In genomic region chr5:95973793-95974325, GRCh38 we compare ENCODE assay signal across 1 cellular context.
TF ChIP-seq lines count a peak whose summit lies in the region.

No MANE protein-coding gene starts in this region.

TF ChIP-seq in K562, 482 proteins besides CTCF, POLR2A, EP300 and RAD21 (continued from another document and continues in another):
- TF ChIP-seq ZBTB11 (CRISPR knock-in tag; IDR thresholded peaks at IDR 0.05) = no peak
- peak; percentile 86 for TF ChIP-seq TAF9B (IDR thresholded peaks at IDR 0.05; ENCODE audit: partially characterized antibody)
- TF ChIP-seq HMG20B (CRISPR knock-in tag; IDR thresholded peaks at IDR 0.05) = no peak
- no peak for TF ChIP-seq HNRNPK (IDR thresholded peaks at IDR 0.05; ENCODE audit: low read depth, low read length, poor library complexity, severe bottlenecking)
- TF ChIP-seq FUS (optimal IDR thresholded peaks at IDR 0.05; ENCODE audit: low read depth, low read length) = no peak
- TF ChIP-seq MGA (IDR thresholded peaks at IDR 0.05) = no peak
- TF ChIP-seq SMARCC2 (IDR thresholded peaks at IDR 0.05; ENCODE audit: low read depth) = no peak; the same call in 1 of the 2 replicates
- no peak for TF ChIP-seq FOXJ3 (CRISPR knock-in tag; IDR thresholded peaks at IDR 0.05)
- TF ChIP-seq TEAD2 (tag; IDR thresholded peaks at IDR 0.05) = no peak
- no peak for TF ChIP-seq TBP (optimal IDR thresholded peaks at IDR 0.05; ENCODE audit: low read depth, low read length)
- TF ChIP-seq ZNF324 (CRISPR knock-in tag; IDR thresholded peaks at IDR 0.05) = no peak
- no peak for TF ChIP-seq ZEB2 (IDR thresholded peaks at IDR 0.05)
- TF ChIP-seq HBP1 (CRISPR knock-in tag; IDR thresholded peaks at IDR 0.05) = no peak
- TF ChIP-seq C11orf30 (IDR thresholded peaks at IDR 0.05; ENCODE audit: low read depth) = no peak
- TF ChIP-seq ESRRB (CRISPR knock-in tag; IDR thresholded peaks at IDR 0.05; ENCODE audit: borderline replicate concordance) = no peak
- TF ChIP-seq FOXA3 (CRISPR knock-in tag; conservative IDR thresholded peaks at IDR 0.05 in 1 of 2, IDR thresholded peaks at IDR 0.05 in 1 of 2) = no peak
- TF ChIP-seq STAT5B (CRISPR knock-in tag; IDR thresholded peaks at IDR 0.05) = no peak
- TF ChIP-seq WHSC1 (IDR thresholded peaks at IDR 0.05; ENCODE audit: low read length) = no peak
- TF ChIP-seq ATF4 (CRISPR knock-in tag; IDR thresholded peaks at IDR 0.05) = no peak
- TF ChIP-seq FOXP1 (CRISPR knock-in tag; IDR thresholded peaks at IDR 0.05) = no peak
- no peak for TF ChIP-seq ZNF274 (IDR thresholded peaks at IDR 0.05; ENCODE audit: borderline replicate concordance, low read depth, low read length)
- TF ChIP-seq RREB1 (CRISPR knock-in tag; IDR thresholded peaks at IDR 0.05) = no peak
- TF ChIP-seq RBM17 (IDR thresholded peaks at IDR 0.05; ENCODE audit: borderline replicate concordance, low read depth, low read length) = no peak
- TF ChIP-seq SNAPC5 (CRISPR knock-in tag; IDR thresholded peaks at IDR 0.05) = no peak
- no peak for TF ChIP-seq TRIM25 (IDR thresholded peaks at IDR 0.05; ENCODE audit: borderline replicate concordance)
- TF ChIP-seq HMGN3 (IDR thresholded peaks at IDR 0.05; ENCODE audit: borderline replicate concordance, extremely low read depth, insufficient read length, low read depth, low read length) = no peak
- no peak for TF ChIP-seq POLR2B (IDR thresholded peaks at IDR 0.05; ENCODE audit: low read depth, partially characterized antibody)
- no peak for TF ChIP-seq ZC3H4 (CRISPR knock-in tag; IDR thresholded peaks at IDR 0.05; ENCODE audit: borderline replicate concordance)
